11 cellular contexts compared by ENCODE assay signal in genomic region chr6:312704-313485, GRCh38. TPM values are rescaled to one million over a fixed set of nuclear protein-coding genes. Genes with fewer than 3 reads are reported as not detected.
A peak's percentile ranks its signal among the peaks of the same experiment; 100 is the strongest.
DNase-seq lines count a peak whose midpoint lies in the region; ATAC-seq, FAIRE-seq and TF ChIP-seq lines count a peak whose summit lies in the region.
"Had no signal": no experiment of that assay in that cellular context is flagged by ENCODE, and none has a peak within 500 bp of the region (broad histone marks: within the 10 kb centered on the region; RNA-seq: fewer than 3 reads in every experiment).

No MANE protein-coding gene starts in this region.

- no peaks in the 10 kb centered on the region for H4K20me1 ChIP-seq in HepG2 (ENCODE audit: insufficient read depth, low read length)

- no peaks in the 10 kb centered on the region for H3K9me3 ChIP-seq in HepG2 (ENCODE audit: low read length)
- no peaks in the 10 kb centered on the region for H3K9me3 ChIP-seq in suprapubic skin

- intact Hi-C loops in activated CD4-positive, alpha-beta memory T cell treated with anti-CD3 and anti-CD28 coated beads for 36 hours (cut with micrococcal nuclease) = loop anchor here (10.0 kb wide), 1 partner anchor 242 kb away; no protein-coding TSS in a partner anchor
- intact Hi-C loops in HepG2 (cut with micrococcal nuclease; ENCODE audit: unreplicated experiment) = no loop called here

- H3K36me3 ChIP-seq in HepG2 (replicated peaks in 1 of 2; ENCODE audit: control insufficient read depth in 1 of 2, insufficient read depth in 2 of 2, low read length in 2 of 2) = no peaks in the 10 kb centered on the region; a peak in 1 of 5 replicates
- no peaks in the 10 kb centered on the region for H3K36me3 ChIP-seq in suprapubic skin

- no peak for DNase-seq in activated CD4-positive, alpha-beta memory T cell treated with anti-CD3 and anti-CD28 coated beads, Interleukin-2, amount 10 ng/mL, durations not matched to agents 7 days and 5 days
- no peak for DNase-seq in activated CD4-positive, alpha-beta memory T cell treated with anti-CD3 and anti-CD28 coated beads for 36 hours
- DNase-seq in HepG2 (ENCODE audit: low spot score) (no peak), suprapubic skin (ENCODE audit: low spot score in 2 of 2) (peak in 1 of 2 donors; percentile 75), AG08395 (ENCODE audit: low spot score) (no peak), erythroblast (lab: John Stamatoyannopoulos, UW) (no peak)
- DNase-seq: NCI-H510A, SHP77 had no signal

- TF ChIP-seq EP300 in HepG2 (IDR thresholded peaks at IDR 0.05; ENCODE audit: low read depth in 2 of 2, low read length in 2 of 2) (no peak), HepG2 (CRISPR knock-in tag; IDR thresholded peaks at IDR 0.05; ENCODE audit: borderline replicate concordance) (no peak), suprapubic skin (IDR thresholded peaks at IDR 0.05) (no peak)

- no peak for TF ChIP-seq CTCF in VCaP (conservative IDR thresholded peaks at IDR 0.05)
- TF ChIP-seq CTCF in HepG2 (CRISPR knock-in tag; IDR thresholded peaks at IDR 0.05) = no peak
- no peak for TF ChIP-seq CTCF in suprapubic skin (IDR thresholded peaks at IDR 0.05)

- H3K9ac ChIP-seq in HepG2 (ENCODE audit: insufficient read depth, low read depth, low read length) = no peak overlapping the region

- ATAC-seq in HepG2 (no peak), HG02610 (IDR thresholded peaks at IDR 0.05; ENCODE audit: unreplicated experiment) (no peak)

- peaks cover 7% of the 10 kb centered on the region for H3K36me3 Mint-ChIP-seq in activated CD4-positive, alpha-beta memory T cell treated with anti-CD3 and anti-CD28 coated beads, Interleukin-2, amount 10 ng/mL, durations not matched to agents 7 days and 5 days (ENCODE audit: low read depth)
- H3K36me3 Mint-ChIP-seq in activated CD4-positive, alpha-beta memory T cell treated with anti-CD3 and anti-CD28 coated beads for 36 hours = peaks cover 8% of the 10 kb centered on the region

- H3K4me2 ChIP-seq in HepG2 (ENCODE audit: low read depth, low read length) = no peak overlapping the region

- H2AFZ ChIP-seq in HepG2 (ENCODE audit: low read length) = no peak overlapping the region

- BruUV-seq in HepG2 (replicated peaks; lab: Mats Ljungman, UMichigan) = no TSS peak

- H3K27ac ChIP-seq in VCaP (peak overlapping the region; percentile 26; the same call in 1 of the 2 replicates), HepG2 (ENCODE audit: extremely low read length, insufficient read depth, low read length) (no peak overlapping the region), suprapubic skin (peak overlapping the region; percentile 13)

- no peak for FAIRE-seq in HepG2 (lab: Jason Lieb, UNC)
- FAIRE-seq: A204.1 had no signal

- no peaks in the 10 kb centered on the region for H3K4me1 ChIP-seq in HepG2 (ENCODE audit: insufficient read depth, low read length)
- peaks cover 21% of the 10 kb centered on the region for H3K4me1 ChIP-seq in suprapubic skin

- no peaks in the 10 kb centered on the region; a peak in 1 of 5 replicates for H3K27me3 ChIP-seq in HepG2 (ENCODE audit: control insufficient read depth in 1 of 2, insufficient read depth in 2 of 2, low read length in 2 of 2)
- no peaks in the 10 kb centered on the region for H3K27me3 ChIP-seq in suprapubic skin

- H3K9me3 Mint-ChIP-seq in activated CD4-positive, alpha-beta memory T cell treated with anti-CD3 and anti-CD28 coated beads, Interleukin-2, amount 10 ng/mL, durations not matched to agents 7 days and 5 days = no peaks in the 10 kb centered on the region
- H3K9me3 Mint-ChIP-seq in activated CD4-positive, alpha-beta memory T cell treated with anti-CD3 and anti-CD28 coated beads for 36 hours = no peaks in the 10 kb centered on the region

- no peak overlapping the region for H3K4me3 ChIP-seq in HepG2 (replicated peaks in 1 of 3; ENCODE audit: insufficient read depth in 1 of 3, low read depth in 2 of 3, low read length in 3 of 3)
- H3K4me3 ChIP-seq in suprapubic skin = no peak overlapping the region

- peaks cover 35% of the 10 kb centered on the region for H3K4me1 Mint-ChIP-seq in activated CD4-positive, alpha-beta memory T cell treated with anti-CD3 and anti-CD28 coated beads, Interleukin-2, amount 10 ng/mL, durations not matched to agents 7 days and 5 days
- H3K4me1 Mint-ChIP-seq in activated CD4-positive, alpha-beta memory T cell treated with anti-CD3 and anti-CD28 coated beads for 36 hours (ENCODE audit: low read depth) = peaks cover 25% of the 10 kb centered on the region

- 42% methylated on average over 3 of the region's 3 CpGs for WGBS in HepG2 (ENCODE audit: low lambda C conversion rate)
- WGBS in suprapubic skin = 42% methylated on average over 3 of the region's 3 CpGs

- in situ Hi-C loops in HepG2 (cut with HindIII; ENCODE audit: extremely low pct_ligation_motif_present, low pct_unique_long_range_greater_than_20kb) = no loop called here

- no peak overlapping the region for H3K4me3 Mint-ChIP-seq in activated CD4-positive, alpha-beta memory T cell treated with anti-CD3 and anti-CD28 coated beads, Interleukin-2, amount 10 ng/mL, durations not matched to agents 7 days and 5 days
- H3K4me3 Mint-ChIP-seq in activated CD4-positive, alpha-beta memory T cell treated with anti-CD3 and anti-CD28 coated beads for 36 hours = no peak overlapping the region

- CTCF ChIA-PET in activated CD4-positive, alpha-beta memory T cell treated with anti-CD3 and anti-CD28 coated beads, Interleukin-2, amount 10 ng/mL, durations not matched to agents 7 days and 5 days (lab: Charles Lee) = interaction anchor here (0.6 to 1.9 kb wide), 9 partner anchors 15 to 124 kb away, joined by 3 to 8 read pairs (median 4); partner anchors contain the start of gene DUSP22
- CTCF ChIA-PET in activated CD4-positive, alpha-beta memory T cell treated with anti-CD3 and anti-CD28 coated beads for 36 hours (lab: Charles Lee) = interaction anchor here (0.6 to 1.5 kb wide), 2 partner anchors 129 to 134 kb away, joined by 3 to 4 read pairs; no protein-coding TSS in a partner anchor
- CTCF ChIA-PET in HepG2 (lab: Yijun Ruan, JAX; ENCODE audit: low intra/inter-chr PET ratio, low total read pairs) = no interaction called here

- TF ChIP-seq RAD21 in HepG2 (CRISPR knock-in tag; IDR thresholded peaks at IDR 0.05) = no peak

- no peaks in the 10 kb centered on the region for H3K79me2 ChIP-seq in HepG2 (ENCODE audit: insufficient read depth, low read length)

- TF ChIP-seq POLR2A in HepG2 (IDR thresholded peaks at IDR 0.05; ENCODE audit: insufficient read depth in 1 of 2, low read depth in 2 of 2, low read length in 2 of 2) = no peak
- peak in 1 of 2 donors; percentile 11 for TF ChIP-seq POLR2A in suprapubic skin (IDR thresholded peaks at IDR 0.05)
- TF ChIP-seq POLR2A in erythroblast (IDR thresholded peaks at IDR 0.05; ENCODE audit: low read length) = no peak

- H3K27ac Mint-ChIP-seq in activated CD4-positive, alpha-beta memory T cell treated with anti-CD3 and anti-CD28 coated beads, Interleukin-2, amount 10 ng/mL, durations not matched to agents 7 days and 5 days = peak overlapping the region; percentile 29
- H3K27ac Mint-ChIP-seq in activated CD4-positive, alpha-beta memory T cell treated with anti-CD3 and anti-CD28 coated beads for 36 hours = no peak overlapping the region

- H3K27me3 Mint-ChIP-seq in activated CD4-positive, alpha-beta memory T cell treated with anti-CD3 and anti-CD28 coated beads, Interleukin-2, amount 10 ng/mL, durations not matched to agents 7 days and 5 days = no peaks in the 10 kb centered on the region
- H3K27me3 Mint-ChIP-seq in activated CD4-positive, alpha-beta memory T cell treated with anti-CD3 and anti-CD28 coated beads for 36 hours = no peaks in the 10 kb centered on the region

- POLR2A ChIA-PET in activated CD4-positive, alpha-beta memory T cell treated with anti-CD3 and anti-CD28 coated beads, Interleukin-2, amount 10 ng/mL, durations not matched to agents 7 days and 5 days (lab: Charles Lee) = interaction anchor here (0.6 to 1.3 kb wide), 6 partner anchors 12 to 91 kb away, joined by 3 to 6 read pairs (median 3); partner anchors contain the start of gene IRF4
- POLR2A ChIA-PET in activated CD4-positive, alpha-beta memory T cell treated with anti-CD3 and anti-CD28 coated beads for 36 hours (lab: Charles Lee) = no interaction called here
- POLR2A ChIA-PET in HepG2 (lab: Yijun Ruan, JAX) = no interaction called here

TF ChIP-seq in HepG2, 621 proteins besides CTCF, POLR2A, EP300 and RAD21 (continues in another document):
- TF ChIP-seq MAZ (IDR thresholded peaks at IDR 0.05; ENCODE audit: borderline replicate concordance, low read depth, low read length) (0 out of 2 replicates have a peak, but pooled peaks have one; percentile 20), MAZ (CRISPR knock-in tag; IDR thresholded peaks at IDR 0.05; ENCODE audit: low read depth) (no peak)

RNA-seq across cellular contexts. Expression of gene DUSP22, which starts 20.6 kb away (rescaled TPM):
- 10 to 100 TPM; 36.3 to 41.5 TPM for total RNA-seq in activated CD4-positive, alpha-beta memory T cell treated with anti-CD3 and anti-CD28 coated beads, Interleukin-2, amount 10 ng/mL, durations not matched to agents 7 days and 5 days
- total RNA-seq in activated CD4-positive, alpha-beta memory T cell treated with anti-CD3 and anti-CD28 coated beads for 36 hours = 10 to 100 TPM; 28.0 to 28.7 TPM
- total RNA-seq in HepG2 (2016; rRNA removed; fragmentation: Illumina TruSeq; extraction: Trizol) (29.1 and 32.8 TPM in 2 replicates), suprapubic skin (10 to 100 TPM; 53.3 to 95.2 (median 71.3) TPM)
- total RNA-seq in HepG2 (2016; cell fraction: cytosol; rRNA removed; fragmentation: Illumina TruSeq; extraction: Trizol; ENCODE audit: low read depth) = 22.6 TPM in 2 replicates
- total RNA-seq in HepG2 (2016; cell fraction: insoluble cytoplasmic fraction; rRNA removed; fragmentation: Illumina TruSeq; extraction: Trizol) = 25.5 and 31.6 TPM in 2 replicates
- 56.6 and 61.9 TPM in 2 replicates for total RNA-seq in HepG2 (2016; cell fraction: membrane; rRNA removed; fragmentation: Illumina TruSeq; extraction: Trizol)
- 32.2 and 39.4 TPM in 2 replicates for total RNA-seq in HepG2 (2016; cell fraction: nucleus; rRNA removed; fragmentation: Illumina TruSeq; extraction: Trizol)
- 20.2 and 22.5 TPM in 2 replicates for polyA plus RNA-seq in HepG2 (2011; rRNA removed)
- 21.7 and 22.6 TPM in 2 replicates for polyA plus RNA-seq in HepG2 (2011; cell fraction: cytosol; rRNA removed)
- polyA plus RNA-seq in HepG2 (2011; cell fraction: nucleus; rRNA removed) = 114 and 123 TPM in 2 replicates
- 26.8 and 53.2 TPM in 2 replicates for polyA plus RNA-seq in HepG2 (2012)
- polyA plus RNA-seq in HepG2 (2016; cell fraction: cytosol; fragmentation: Illumina TruSeq; extraction: Trizol; ENCODE audit: low read depth) = 30.2 and 39.2 TPM in 2 replicates
- polyA plus RNA-seq in HepG2 (2016; cell fraction: insoluble cytoplasmic fraction; fragmentation: Illumina TruSeq; extraction: Trizol; ENCODE audit: low read depth) = 30.2 and 36.3 TPM in 2 replicates
- 58.4 and 62.7 TPM in 2 replicates for polyA plus RNA-seq in HepG2 (2016; cell fraction: membrane; fragmentation: Illumina TruSeq; extraction: Trizol; ENCODE audit: low read depth)
- 46.9 and 51.1 TPM in 2 replicates for polyA plus RNA-seq in HepG2 (2016; cell fraction: nucleus; fragmentation: Illumina TruSeq; extraction: Trizol; ENCODE audit: insufficient read depth, low read depth)
- polyA minus RNA-seq in HepG2 (2011; rRNA and poly(A)+ RNA removed; ENCODE audit: low replicate concordance) = 5.3 and 29.0 TPM in 2 replicates
- polyA minus RNA-seq in HepG2 (2011; cell fraction: cytosol; rRNA and poly(A)+ RNA removed) = 5.7 and 8.6 TPM in 2 replicates
- polyA minus RNA-seq in HepG2 (2011; cell fraction: nucleus; rRNA and poly(A)+ RNA removed) = 42.6 and 44.8 TPM in 2 replicates
